In the genomic region with DNA sequence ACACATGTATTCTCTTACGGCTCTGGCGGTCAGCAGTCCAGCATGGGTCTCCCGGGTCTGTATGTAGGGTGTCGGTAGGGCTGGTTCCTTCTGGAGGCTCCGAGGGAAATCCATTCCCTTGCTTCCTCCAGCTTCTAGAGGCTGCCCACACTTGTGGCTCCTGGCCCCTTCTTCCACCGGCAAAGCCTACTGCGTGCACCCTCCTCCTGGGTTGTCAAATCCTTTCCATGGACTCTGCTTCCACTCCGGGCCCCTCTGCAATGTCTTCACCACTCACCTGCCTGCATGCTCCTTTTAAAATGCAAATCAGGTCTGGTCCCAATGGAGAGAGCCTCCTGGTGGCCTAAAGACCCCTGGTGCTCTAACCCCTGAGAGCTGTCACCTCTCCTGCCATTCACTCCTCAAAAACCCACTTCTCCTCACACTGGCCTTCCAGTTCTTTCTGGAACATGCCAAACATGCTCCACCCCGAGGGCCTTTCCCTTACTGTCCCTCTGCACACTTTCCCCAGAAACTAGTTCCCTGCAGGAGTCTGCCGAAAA, we compare ENCODE assay signal across 25 cellular contexts.
"Had no signal": no experiment of that assay in that cellular context is flagged by ENCODE, and none has a peak within 500 bp of the region (broad histone marks: within the 10 kb centered on the region; RNA-seq: fewer than 3 reads in every experiment).

No MANE protein-coding gene starts in this region.

- DNase-seq: activated B cell treated with CpG ODN at 0.5 μM for 24 hours; activated CD4-positive, alpha-beta memory T cell treated with anti-CD3 and anti-CD28 coated beads for 36 hours; activated CD4-positive, alpha-beta T cell treated with anti-CD3 and anti-CD28 coated beads for 4 hours; activated CD8-positive, alpha-beta memory T cell treated with anti-CD3 and anti-CD28 coated beads, Interleukin-2, amount 10 ng/mL, durations not matched to agents 7 days and 5 days; activated naive CD8-positive, alpha-beta T cell treated with anti-CD3 and anti-CD28 coated beads, Interleukin-2, amount 50 U/mL, for 24 hours; anterior cingulate cortex; brain microvascular endothelial cell; cortex of kidney; gastrocnemius medialis; heart left ventricle; kidney glomerular epithelial cell; left ventricle myocardium inferior; mammary epithelial cell; stimulated activated CD4-positive, alpha-beta T cell treated with anti-CD3 and anti-CD28 coated beads, Interleukin-1b, Interleukin-23, amount 100 ng/mL, for 48 hours; stimulated activated naive CD4-positive, alpha-beta T cell treated with Interleukin-2 at 50 U/mL for 16 hours; substantia nigra; trophoblast cell had no signal

- H3K27me3 ChIP-seq: brain microvascular endothelial cell, gastrocnemius medialis had no signal

- H3K4me1 ChIP-seq: gastrocnemius medialis, heart left ventricle, left ventricle myocardium inferior, parathyroid adenoma had no signal

- H3K9me3 ChIP-seq: gastrocnemius medialis, heart left ventricle, left ventricle myocardium inferior, neutrophil had no signal

- H3K4me3 ChIP-seq: gastrocnemius medialis, heart left ventricle, left ventricle myocardium inferior had no signal

- H3K36me3 Mint-ChIP-seq: activated CD4-positive, alpha-beta memory T cell treated with anti-CD3 and anti-CD28 coated beads for 36 hours; activated CD8-positive, alpha-beta memory T cell treated with anti-CD3 and anti-CD28 coated beads, Interleukin-2, amount 10 ng/mL, durations not matched to agents 7 days and 5 days; activated naive CD4-positive, alpha-beta T cell treated with anti-CD3 and anti-CD28 coated beads, Interleukin-2, amount 10 ng/mL, durations not matched to agents 7 days and 5 days; T-cell had no signal

- H3K4me3 Mint-ChIP-seq: activated B cell treated with CpG ODN at 0.5 μM for 24 hours; activated CD4-positive, alpha-beta memory T cell treated with anti-CD3 and anti-CD28 coated beads for 36 hours; activated CD8-positive, alpha-beta memory T cell treated with anti-CD3 and anti-CD28 coated beads, Interleukin-2, amount 10 ng/mL, durations not matched to agents 7 days and 5 days; activated naive CD4-positive, alpha-beta T cell treated with anti-CD3 and anti-CD28 coated beads, Interleukin-2, amount 10 ng/mL, durations not matched to agents 7 days and 5 days; activated naive CD8-positive, alpha-beta T cell treated with anti-CD3 and anti-CD28 coated beads, Interleukin-2, amount 50 U/mL, for 24 hours; central memory CD8-positive, alpha-beta T cell; T-cell had no signal

- H3K79me2 ChIP-seq: parathyroid adenoma had no signal

- H3K27ac ChIP-seq: brain microvascular endothelial cell, gastrocnemius medialis, left ventricle myocardium inferior, neutrophil, parathyroid adenoma had no signal

- H3K9me3 Mint-ChIP-seq: activated B cell treated with CpG ODN at 0.5 μM for 24 hours; activated CD4-positive, alpha-beta memory T cell treated with anti-CD3 and anti-CD28 coated beads for 36 hours; activated naive CD4-positive, alpha-beta T cell treated with anti-CD3 and anti-CD28 coated beads, Interleukin-2, amount 10 ng/mL, durations not matched to agents 7 days and 5 days; activated naive CD8-positive, alpha-beta T cell treated with anti-CD3 and anti-CD28 coated beads, Interleukin-2, amount 50 U/mL, for 24 hours; activated T-helper 2 cell treated with anti-CD3 and anti-CD28 coated beads, Interferon-gamma antibody, Interleukin-2, Interleukin-4, amounts not matched to agents 10 μg/mL and 5 μg/mL and 100 μg/mL, durations not matched to agents 14 hours and 24 hours and 36 hours; central memory CD8-positive, alpha-beta T cell; T-cell had no signal

- H3K9ac ChIP-seq: parathyroid adenoma had no signal

- H3K4me1 Mint-ChIP-seq: activated B cell treated with CpG ODN at 0.5 μM for 24 hours; activated CD8-positive, alpha-beta memory T cell treated with anti-CD3 and anti-CD28 coated beads, Interleukin-2, amount 10 ng/mL, durations not matched to agents 7 days and 5 days; activated naive CD4-positive, alpha-beta T cell treated with anti-CD3 and anti-CD28 coated beads, Interleukin-2, amount 10 ng/mL, durations not matched to agents 7 days and 5 days; activated naive CD8-positive, alpha-beta T cell treated with anti-CD3 and anti-CD28 coated beads, Interleukin-2, amount 50 U/mL, for 24 hours; central memory CD8-positive, alpha-beta T cell; T-cell had no signal

- H3K27ac Mint-ChIP-seq: activated B cell treated with CpG ODN at 0.5 μM for 24 hours; activated CD4-positive, alpha-beta memory T cell treated with anti-CD3 and anti-CD28 coated beads for 36 hours; activated CD8-positive, alpha-beta memory T cell treated with anti-CD3 and anti-CD28 coated beads, Interleukin-2, amount 10 ng/mL, durations not matched to agents 7 days and 5 days; activated naive CD4-positive, alpha-beta T cell treated with anti-CD3 and anti-CD28 coated beads, Interleukin-2, amount 10 ng/mL, durations not matched to agents 7 days and 5 days; activated naive CD8-positive, alpha-beta T cell treated with anti-CD3 and anti-CD28 coated beads, Interleukin-2, amount 50 U/mL, for 24 hours; activated T-helper 2 cell treated with anti-CD3 and anti-CD28 coated beads, Interferon-gamma antibody, Interleukin-2, Interleukin-4, amounts not matched to agents 10 μg/mL and 5 μg/mL and 100 μg/mL, durations not matched to agents 14 hours and 24 hours and 36 hours; T-cell had no signal

- H3K36me3 ChIP-seq: brain microvascular endothelial cell, gastrocnemius medialis, heart left ventricle, left ventricle myocardium inferior, neutrophil had no signal

- H2AFZ ChIP-seq: parathyroid adenoma had no signal

- ATAC-seq: activated CD8-positive, alpha-beta memory T cell treated with anti-CD3 and anti-CD28 coated beads, Interleukin-2, amount 10 ng/mL, durations not matched to agents 7 days and 5 days; activated naive CD8-positive, alpha-beta T cell treated with anti-CD3 and anti-CD28 coated beads, Interleukin-2, amount 50 U/mL, for 24 hours; esophagus mucosa; gastrocnemius medialis; heart left ventricle; SK-N-SH treated with all-trans-retinoic acid at 6 μM for 48 hours; T-cell had no signal
